Comparison of ENCODE assay signal across 1 cellular context in the genomic region with DNA sequence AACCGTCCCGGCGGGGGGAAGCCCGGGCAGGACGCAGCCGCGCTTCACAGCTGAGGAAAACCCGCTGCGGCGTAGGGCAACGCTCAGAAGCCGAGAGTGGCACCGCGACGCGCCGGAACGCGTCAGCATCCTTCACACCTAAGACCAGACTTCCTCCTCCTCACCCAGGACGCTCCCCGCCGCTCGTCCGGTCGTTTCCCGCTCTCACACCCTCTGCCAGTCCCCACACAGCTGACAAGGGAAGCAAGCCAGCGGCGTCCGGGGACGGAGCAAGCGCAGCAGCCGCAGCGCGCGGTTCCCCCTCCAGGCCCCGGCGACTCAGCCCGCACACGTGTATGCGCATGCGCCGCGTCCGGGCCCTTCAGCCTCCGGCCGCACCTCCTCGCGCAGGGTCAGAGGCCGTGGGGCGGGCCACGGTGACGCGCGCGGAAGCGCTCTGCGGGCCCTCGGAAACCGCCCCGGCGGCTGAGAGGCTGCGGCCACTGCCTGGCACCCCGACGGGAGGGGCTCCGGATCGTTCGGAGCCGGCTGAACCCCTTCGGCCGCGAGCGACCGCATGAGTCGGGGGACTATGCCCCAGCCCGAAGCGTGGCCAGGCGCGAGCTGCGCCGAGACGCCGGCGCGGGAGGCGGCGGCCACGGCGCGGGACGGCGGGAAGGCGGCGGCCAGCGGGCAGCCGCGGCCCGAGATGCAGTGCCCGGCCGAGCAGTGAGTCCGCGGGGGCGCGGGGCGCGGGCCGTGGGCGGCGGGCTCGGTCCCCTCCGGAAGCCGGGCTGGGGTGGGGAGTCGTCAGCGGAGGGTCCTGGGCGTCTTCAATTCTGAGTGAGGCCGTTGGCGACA.
TF ChIP-seq lines count a peak whose summit lies in the region.

A gene (plus strand): TSS at position 449 of the 840 bp plus-strand sequence. CDS start 108 bp downstream, at position 557.

TF ChIP-seq in HEK293, 187 proteins besides CTCF, POLR2A, EP300 and RAD21 (continued from another document and continues in another):
- TF ChIP-seq, protein P1, sequence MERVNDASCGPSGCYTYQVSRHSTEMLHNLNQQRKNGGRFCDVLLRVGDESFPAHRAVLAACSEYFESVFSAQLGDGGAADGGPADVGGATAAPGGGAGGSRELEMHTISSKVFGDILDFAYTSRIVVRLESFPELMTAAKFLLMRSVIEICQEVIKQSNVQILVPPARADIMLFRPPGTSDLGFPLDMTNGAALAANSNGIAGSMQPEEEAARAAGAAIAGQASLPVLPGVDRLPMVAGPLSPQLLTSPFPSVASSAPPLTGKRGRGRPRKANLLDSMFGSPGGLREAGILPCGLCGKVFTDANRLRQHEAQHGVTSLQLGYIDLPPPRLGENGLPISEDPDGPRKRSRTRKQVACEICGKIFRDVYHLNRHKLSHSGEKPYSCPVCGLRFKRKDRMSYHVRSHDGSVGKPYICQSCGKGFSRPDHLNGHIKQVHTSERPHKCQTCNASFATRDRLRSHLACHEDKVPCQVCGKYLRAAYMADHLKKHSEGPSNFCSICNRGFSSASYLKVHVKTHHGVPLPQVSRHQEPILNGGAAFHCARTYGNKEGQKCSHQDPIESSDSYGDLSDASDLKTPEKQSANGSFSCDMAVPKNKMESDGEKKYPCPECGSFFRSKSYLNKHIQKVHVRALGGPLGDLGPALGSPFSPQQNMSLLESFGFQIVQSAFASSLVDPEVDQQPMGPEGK (tag by site-specific recombination; IDR thresholded peaks at IDR 0.05) = peak; percentile 84
- peak; percentile 84 for TF ChIP-seq SP3 (tag by site-specific recombination; IDR thresholded peaks at IDR 0.05)
- no peak for TF ChIP-seq MEIS1 (CRISPR knock-in tag; IDR thresholded peaks at IDR 0.05; ENCODE audit: borderline replicate concordance)
- TF ChIP-seq RBAK (tag by site-specific recombination; IDR thresholded peaks at IDR 0.05) = no peak
- peak; percentile 99 for TF ChIP-seq ZNF600 (tag by site-specific recombination; IDR thresholded peaks at IDR 0.05)
- peak; percentile 69 for TF ChIP-seq ZNF76 (tag by site-specific recombination; IDR thresholded peaks at IDR 0.05; ENCODE audit: borderline replicate concordance, low read depth)
- TF ChIP-seq ZNF311 (tag by site-specific recombination; IDR thresholded peaks at IDR 0.05; ENCODE audit: borderline replicate concordance) = no peak
- TF ChIP-seq ZNF707 (tag by site-specific recombination; IDR thresholded peaks at IDR 0.05) = peak; percentile 34; the same call in 1 of the 2 replicates
- TF ChIP-seq ZNF629 (tag by site-specific recombination; IDR thresholded peaks at IDR 0.05) = peak; percentile 83
- TF ChIP-seq ZNF132 (tag by site-specific recombination; IDR thresholded peaks at IDR 0.05; ENCODE audit: borderline replicate concordance) = no peak
- TF ChIP-seq ZNF426 (tag by site-specific recombination; IDR thresholded peaks at IDR 0.05) = no peak
- TF ChIP-seq ZBTB7A (tag by site-specific recombination; IDR thresholded peaks at IDR 0.05; ENCODE audit: low read depth) = peak; percentile 10; the same call in 1 of the 2 replicates
- no peak for TF ChIP-seq KLF16 (tag by site-specific recombination; IDR thresholded peaks at IDR 0.05)
- no peak; the same call in 1 of the 2 replicates for TF ChIP-seq ZNF423 (tag by site-specific recombination; IDR thresholded peaks at IDR 0.05)
- TF ChIP-seq ZFP3 (tag by site-specific recombination; IDR thresholded peaks at IDR 0.05; ENCODE audit: low read depth) = no peak
- TF ChIP-seq ZFP69B (tag by site-specific recombination; IDR thresholded peaks at IDR 0.05) = peak; percentile 94
- no peak for TF ChIP-seq ZNF140 (tag by site-specific recombination; IDR thresholded peaks at IDR 0.05)
- no peak for TF ChIP-seq ZNF555 (tag by site-specific recombination; conservative IDR thresholded peaks at IDR 0.05)
- peak; percentile 89 for TF ChIP-seq ZSCAN30 (tag by site-specific recombination; IDR thresholded peaks at IDR 0.05)
- TF ChIP-seq GLI2 (tag by site-specific recombination; IDR thresholded peaks at IDR 0.05; ENCODE audit: borderline replicate concordance, low read depth) = no peak
- TF ChIP-seq, protein P2, sequence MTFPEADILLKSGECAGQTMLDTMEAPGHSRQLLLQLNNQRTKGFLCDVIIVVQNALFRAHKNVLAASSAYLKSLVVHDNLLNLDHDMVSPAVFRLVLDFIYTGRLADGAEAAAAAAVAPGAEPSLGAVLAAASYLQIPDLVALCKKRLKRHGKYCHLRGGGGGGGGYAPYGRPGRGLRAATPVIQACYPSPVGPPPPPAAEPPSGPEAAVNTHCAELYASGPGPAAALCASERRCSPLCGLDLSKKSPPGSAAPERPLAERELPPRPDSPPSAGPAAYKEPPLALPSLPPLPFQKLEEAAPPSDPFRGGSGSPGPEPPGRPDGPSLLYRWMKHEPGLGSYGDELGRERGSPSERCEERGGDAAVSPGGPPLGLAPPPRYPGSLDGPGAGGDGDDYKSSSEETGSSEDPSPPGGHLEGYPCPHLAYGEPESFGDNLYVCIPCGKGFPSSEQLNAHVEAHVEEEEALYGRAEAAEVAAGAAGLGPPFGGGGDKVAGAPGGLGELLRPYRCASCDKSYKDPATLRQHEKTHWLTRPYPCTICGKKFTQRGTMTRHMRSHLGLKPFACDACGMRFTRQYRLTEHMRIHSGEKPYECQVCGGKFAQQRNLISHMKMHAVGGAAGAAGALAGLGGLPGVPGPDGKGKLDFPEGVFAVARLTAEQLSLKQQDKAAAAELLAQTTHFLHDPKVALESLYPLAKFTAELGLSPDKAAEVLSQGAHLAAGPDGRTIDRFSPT (tag by site-specific recombination; IDR thresholded peaks at IDR 0.05) = peak; percentile 89
- 0 out of 2 replicates have a peak, but pooled peaks have one; percentile 43 for TF ChIP-seq ZNF677 (tag by site-specific recombination; IDR thresholded peaks at IDR 0.05)
- TF ChIP-seq HOXD13 (CRISPR knock-in tag; IDR thresholded peaks at IDR 0.05; ENCODE audit: borderline replicate concordance) = no peak
- TF ChIP-seq, protein P3, sequence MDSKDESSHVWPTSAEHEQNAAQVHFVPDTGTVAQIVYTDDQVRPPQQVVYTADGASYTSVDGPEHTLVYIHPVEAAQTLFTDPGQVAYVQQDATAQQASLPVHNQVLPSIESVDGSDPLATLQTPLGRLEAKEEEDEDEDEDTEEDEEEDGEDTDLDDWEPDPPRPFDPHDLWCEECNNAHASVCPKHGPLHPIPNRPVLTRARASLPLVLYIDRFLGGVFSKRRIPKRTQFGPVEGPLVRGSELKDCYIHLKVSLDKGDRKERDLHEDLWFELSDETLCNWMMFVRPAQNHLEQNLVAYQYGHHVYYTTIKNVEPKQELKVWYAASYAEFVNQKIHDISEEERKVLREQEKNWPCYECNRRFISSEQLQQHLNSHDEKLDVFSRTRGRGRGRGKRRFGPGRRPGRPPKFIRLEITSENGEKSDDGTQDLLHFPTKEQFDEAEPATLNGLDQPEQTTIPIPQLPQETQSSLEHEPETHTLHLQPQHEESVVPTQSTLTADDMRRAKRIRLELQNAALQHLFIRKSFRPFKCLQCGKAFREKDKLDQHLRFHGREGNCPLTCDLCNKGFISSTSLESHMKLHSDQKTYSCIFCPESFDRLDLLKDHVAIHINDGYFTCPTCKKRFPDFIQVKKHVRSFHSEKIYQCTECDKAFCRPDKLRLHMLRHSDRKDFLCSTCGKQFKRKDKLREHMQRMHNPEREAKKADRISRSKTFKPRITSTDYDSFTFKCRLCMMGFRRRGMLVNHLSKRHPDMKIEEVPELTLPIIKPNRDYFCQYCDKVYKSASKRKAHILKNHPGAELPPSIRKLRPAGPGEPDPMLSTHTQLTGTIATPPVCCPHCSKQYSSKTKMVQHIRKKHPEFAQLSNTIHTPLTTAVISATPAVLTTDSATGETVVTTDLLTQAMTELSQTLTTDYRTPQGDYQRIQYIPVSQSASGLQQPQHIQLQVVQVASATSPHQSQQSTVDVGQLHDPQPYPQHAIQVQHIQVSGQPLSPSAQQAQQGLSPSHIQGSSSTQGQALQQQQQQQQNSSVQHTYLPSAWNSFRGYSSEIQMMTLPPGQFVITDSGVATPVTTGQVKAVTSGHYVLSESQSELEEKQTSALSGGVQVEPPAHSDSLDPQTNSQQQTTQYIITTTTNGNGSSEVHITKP (tag by site-specific recombination; IDR thresholded peaks at IDR 0.05) = peak; percentile 98
- TF ChIP-seq ZNF214 (tag by site-specific recombination; IDR thresholded peaks at IDR 0.05; ENCODE audit: borderline replicate concordance) = no peak
- TF ChIP-seq ZNF138 (tag by site-specific recombination; IDR thresholded peaks at IDR 0.05; ENCODE audit: borderline replicate concordance) = no peak
- TF ChIP-seq ZNF777 (tag by site-specific recombination; IDR thresholded peaks at IDR 0.05; ENCODE audit: borderline replicate concordance) = no peak
- no peak for TF ChIP-seq ZNF626 (tag by site-specific recombination; IDR thresholded peaks at IDR 0.05)
- no peak for TF ChIP-seq ZBTB1 (tag by site-specific recombination; IDR thresholded peaks at IDR 0.05)
- TF ChIP-seq ZFP37 (tag by site-specific recombination; IDR thresholded peaks at IDR 0.05) = peak; percentile 97
- TF ChIP-seq ZNF571 (tag by site-specific recombination; IDR thresholded peaks at IDR 0.05) = no peak
- TF ChIP-seq FEZF1 (tag by site-specific recombination; IDR thresholded peaks at IDR 0.05) = no peak
- TF ChIP-seq ZNF391 (tag by site-specific recombination; IDR thresholded peaks at IDR 0.05; ENCODE audit: borderline replicate concordance, low read depth) = peak; percentile 75; the same call in 1 of the 2 replicates
- no peak for TF ChIP-seq ZNF404 (tag by site-specific recombination; IDR thresholded peaks at IDR 0.05)
- peak; percentile 31; the same call in 1 of the 2 replicates for TF ChIP-seq TRIM28 (IDR thresholded peaks at IDR 0.05; ENCODE audit: borderline replicate concordance, low read length)
- TF ChIP-seq, protein P4, sequence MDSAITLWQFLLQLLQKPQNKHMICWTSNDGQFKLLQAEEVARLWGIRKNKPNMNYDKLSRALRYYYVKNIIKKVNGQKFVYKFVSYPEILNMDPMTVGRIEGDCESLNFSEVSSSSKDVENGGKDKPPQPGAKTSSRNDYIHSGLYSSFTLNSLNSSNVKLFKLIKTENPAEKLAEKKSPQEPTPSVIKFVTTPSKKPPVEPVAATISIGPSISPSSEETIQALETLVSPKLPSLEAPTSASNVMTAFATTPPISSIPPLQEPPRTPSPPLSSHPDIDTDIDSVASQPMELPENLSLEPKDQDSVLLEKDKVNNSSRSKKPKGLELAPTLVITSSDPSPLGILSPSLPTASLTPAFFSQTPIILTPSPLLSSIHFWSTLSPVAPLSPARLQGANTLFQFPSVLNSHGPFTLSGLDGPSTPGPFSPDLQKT (IDR thresholded peaks at IDR 0.05; ENCODE audit: borderline replicate concordance, low read depth, low read length) = no peak
- TF ChIP-seq ZNF548 (tag by site-specific recombination; IDR thresholded peaks at IDR 0.05) = no peak
- TF ChIP-seq, protein P5, sequence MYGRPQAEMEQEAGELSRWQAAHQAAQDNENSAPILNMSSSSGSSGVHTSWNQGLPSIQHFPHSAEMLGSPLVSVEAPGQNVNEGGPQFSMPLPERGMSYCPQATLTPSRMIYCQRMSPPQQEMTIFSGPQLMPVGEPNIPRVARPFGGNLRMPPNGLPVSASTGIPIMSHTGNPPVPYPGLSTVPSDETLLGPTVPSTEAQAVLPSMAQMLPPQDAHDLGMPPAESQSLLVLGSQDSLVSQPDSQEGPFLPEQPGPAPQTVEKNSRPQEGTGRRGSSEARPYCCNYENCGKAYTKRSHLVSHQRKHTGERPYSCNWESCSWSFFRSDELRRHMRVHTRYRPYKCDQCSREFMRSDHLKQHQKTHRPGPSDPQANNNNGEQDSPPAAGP (tag by site-specific recombination; IDR thresholded peaks at IDR 0.05) = peak; percentile 89; the same call in 1 of the 2 replicates
- TF ChIP-seq ZNF223 (tag by site-specific recombination; IDR thresholded peaks at IDR 0.05) = no peak
- no peak; the same call in 1 of the 2 replicates for TF ChIP-seq ZNF768 (tag by site-specific recombination; IDR thresholded peaks at IDR 0.05)
- TF ChIP-seq ZBTB8A (tag by site-specific recombination; IDR thresholded peaks at IDR 0.05) = peak; percentile 81
- TF ChIP-seq, protein P6, sequence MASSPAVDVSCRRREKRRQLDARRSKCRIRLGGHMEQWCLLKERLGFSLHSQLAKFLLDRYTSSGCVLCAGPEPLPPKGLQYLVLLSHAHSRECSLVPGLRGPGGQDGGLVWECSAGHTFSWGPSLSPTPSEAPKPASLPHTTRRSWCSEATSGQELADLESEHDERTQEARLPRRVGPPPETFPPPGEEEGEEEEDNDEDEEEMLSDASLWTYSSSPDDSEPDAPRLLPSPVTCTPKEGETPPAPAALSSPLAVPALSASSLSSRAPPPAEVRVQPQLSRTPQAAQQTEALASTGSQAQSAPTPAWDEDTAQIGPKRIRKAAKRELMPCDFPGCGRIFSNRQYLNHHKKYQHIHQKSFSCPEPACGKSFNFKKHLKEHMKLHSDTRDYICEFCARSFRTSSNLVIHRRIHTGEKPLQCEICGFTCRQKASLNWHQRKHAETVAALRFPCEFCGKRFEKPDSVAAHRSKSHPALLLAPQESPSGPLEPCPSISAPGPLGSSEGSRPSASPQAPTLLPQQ (tag by site-specific recombination; IDR thresholded peaks at IDR 0.05) = peak; percentile 96
- peak; percentile 89; the same call in 1 of the 2 replicates for TF ChIP-seq KLF8 (tag by site-specific recombination; IDR thresholded peaks at IDR 0.05)
- peak; percentile 98 for TF ChIP-seq ZNF324 (tag by site-specific recombination; IDR thresholded peaks at IDR 0.05)
- no peak for TF ChIP-seq ZNF174 (tag by site-specific recombination; IDR thresholded peaks at IDR 0.05)
- TF ChIP-seq ZNF184 (tag by site-specific recombination; IDR thresholded peaks at IDR 0.05) = 0 out of 2 replicates have a peak, but pooled peaks have one; percentile 41
- peak; percentile 17; the same call in 1 of the 2 replicates for TF ChIP-seq HOXC10 (CRISPR knock-in tag; IDR thresholded peaks at IDR 0.05)
- TF ChIP-seq, protein P7, sequence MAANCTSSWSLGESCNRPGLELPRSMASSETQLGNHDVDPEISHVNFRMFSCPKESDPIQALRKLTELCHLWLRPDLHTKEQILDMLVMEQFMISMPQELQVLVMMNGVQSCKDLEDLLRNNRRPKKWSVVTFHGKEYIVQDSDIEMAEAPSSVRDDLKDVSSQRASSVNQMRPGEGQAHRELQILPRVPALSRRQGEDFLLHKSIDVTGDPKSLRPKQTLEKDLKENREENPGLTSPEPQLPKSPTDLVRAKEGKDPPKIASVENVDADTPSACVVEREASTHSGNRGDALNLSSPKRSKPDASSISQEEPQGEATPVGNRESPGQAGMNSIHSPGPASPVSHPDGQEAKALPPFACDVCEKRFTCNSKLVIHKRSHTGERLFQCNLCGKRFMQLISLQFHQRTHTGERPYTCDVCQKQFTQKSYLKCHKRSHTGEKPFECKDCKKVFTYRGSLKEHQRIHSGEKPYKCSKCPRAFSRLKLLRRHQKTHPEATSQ (tag by site-specific recombination; IDR thresholded peaks at IDR 0.05) = peak; percentile 96
- TF ChIP-seq ZNF155 (tag by site-specific recombination; IDR thresholded peaks at IDR 0.05) = no peak
- TF ChIP-seq, protein P8, sequence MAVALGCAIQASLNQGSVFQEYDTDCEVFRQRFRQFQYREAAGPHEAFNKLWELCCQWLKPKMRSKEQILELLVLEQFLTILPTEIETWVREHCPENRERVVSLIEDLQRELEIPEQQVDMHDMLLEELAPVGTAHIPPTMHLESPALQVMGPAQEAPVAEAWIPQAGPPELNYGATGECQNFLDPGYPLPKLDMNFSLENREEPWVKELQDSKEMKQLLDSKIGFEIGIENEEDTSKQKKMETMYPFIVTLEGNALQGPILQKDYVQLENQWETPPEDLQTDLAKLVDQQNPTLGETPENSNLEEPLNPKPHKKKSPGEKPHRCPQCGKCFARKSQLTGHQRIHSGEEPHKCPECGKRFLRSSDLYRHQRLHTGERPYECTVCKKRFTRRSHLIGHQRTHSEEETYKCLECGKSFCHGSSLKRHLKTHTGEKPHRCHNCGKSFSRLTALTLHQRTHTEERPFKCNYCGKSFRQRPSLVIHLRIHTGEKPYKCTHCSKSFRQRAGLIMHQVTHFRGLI (tag by site-specific recombination; IDR thresholded peaks at IDR 0.05) = peak; percentile 84
- peak; percentile 67; the same call in 1 of the 2 replicates for TF ChIP-seq GLIS2 (tag by site-specific recombination; IDR thresholded peaks at IDR 0.05)
